In the genomic region with DNA sequence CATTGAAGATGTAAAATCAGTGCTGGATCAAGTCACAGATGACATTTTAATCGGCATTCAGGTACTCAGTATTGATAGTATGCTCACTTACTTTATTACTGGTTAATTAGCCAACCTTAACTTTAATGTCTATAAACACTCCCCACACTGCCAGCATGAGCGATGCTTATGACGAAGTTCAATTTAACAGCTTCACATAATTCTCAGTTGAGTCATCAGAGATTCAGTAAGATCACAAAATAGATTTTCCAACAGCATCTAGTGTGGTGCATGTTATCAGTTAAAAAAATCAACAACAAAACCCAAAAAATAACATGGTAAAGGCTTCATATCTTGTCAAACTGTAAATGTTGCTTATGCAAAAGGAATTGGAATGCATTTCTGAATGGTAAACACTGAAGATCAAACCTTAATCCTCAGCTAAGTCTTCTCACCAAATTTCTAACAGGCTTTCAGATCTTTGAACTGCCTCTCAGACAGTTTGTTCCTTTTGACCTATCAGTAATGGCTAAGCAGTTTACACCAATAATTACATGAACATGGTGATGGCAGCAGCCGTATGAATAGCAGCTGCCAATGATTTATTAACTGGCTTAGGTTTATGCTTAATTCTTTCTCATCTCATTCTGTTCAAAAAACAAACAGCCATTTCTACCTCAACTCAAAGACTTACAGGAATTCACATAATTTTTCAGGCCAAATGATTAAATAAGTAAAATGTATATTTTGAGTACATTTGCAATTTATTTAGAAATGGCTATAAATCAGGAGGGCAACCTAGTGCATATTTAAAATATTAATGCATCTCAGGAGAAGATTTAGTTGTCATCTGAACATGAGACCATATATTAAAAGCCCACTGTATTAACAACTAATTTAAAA, we compare ENCODE assay signal across 12 cellular contexts.
DNase-seq lines count a peak whose midpoint lies in the region; ATAC-seq, FAIRE-seq and TF ChIP-seq lines count a peak whose summit lies in the region.
"Had no signal": no experiment of that assay in that cellular context is flagged by ENCODE, and none has a peak within 500 bp of the region (broad histone marks: within the 10 kb centered on the region; RNA-seq: fewer than 3 reads in every experiment).

No MANE protein-coding gene starts in this region.

- no peak for ATAC-seq in K562
- peak; percentile 21 for ATAC-seq in left lung
- no peak for ATAC-seq in GM18870 (IDR thresholded peaks at IDR 0.05; ENCODE audit: unreplicated experiment)
- ATAC-seq in Right ventricle myocardium superior (ENCODE audit: poor library complexity) = no peak

- H3K4me1 ChIP-seq in K562 (replicated peaks in 1 of 2; ENCODE audit: control insufficient read depth in 2 of 2, insufficient read depth in 2 of 2, low read length in 2 of 2) = peaks cover 0 to 70% of the 10 kb centered on the region in 2 experiments; a peak in 4 of 5 replicates
- no peaks in the 10 kb centered on the region for H3K4me1 ChIP-seq in left lung

- CTCF ChIA-PET in K562 (lab: Yijun Ruan, JAX; ENCODE audit: low intra/inter-chr PET ratio) = no interaction called here

- no peak for FAIRE-seq in K562 (lab: Jason Lieb, UNC)

- no peak overlapping the region for H3K4me3 ChIP-seq in K562
- H3K4me3 ChIP-seq in left lung = no peak overlapping the region

- H3K27me3 ChIP-seq in K562 (ENCODE audit: control insufficient read depth in 2 of 2, insufficient read depth in 2 of 2, low read length in 2 of 2) = no peaks in the 10 kb centered on the region; a peak in 1 of 5 replicates
- H3K27me3 ChIP-seq in left lung = no peaks in the 10 kb centered on the region

- WGBS in K562 (ENCODE audit: insufficient coverage, low coverage, missing lambda C conversion rate) = 23% methylated on average over 4 of the region's 4 CpGs

- peak; percentile 28 for DNase-seq in AG08396 (ENCODE audit: low spot score)
- DNase-seq in K562 (ENCODE audit: extremely low read depth in 1 of 4, low spot score in 3 of 4) = peak in 1 of 4 experiments; percentile 41
- no peak for DNase-seq in left lung
- DNase-seq in KBM-7 = no peak
- no peak for DNase-seq in Right ventricle myocardium superior
- DNase-seq in activated naive CD4-positive, alpha-beta T cell treated with Interleukin-2 at 50 U/mL for 16 hours = no peak
- DNase-seq: activated naive CD8-positive, alpha-beta T cell treated with anti-CD3 and anti-CD28 coated beads, Interleukin-2, amount 10 ng/mL, durations not matched to agents 7 days and 5 days; DND-41; NCI-H2029 treated with DMSO at 0.1 percent for 48 hours; T-helper 9 cell had no signal

- H4K20me1 ChIP-seq in K562 (replicated peaks; ENCODE audit: control insufficient read depth, insufficient read depth, low read length) = no peaks in the 10 kb centered on the region

- H3K9me1 ChIP-seq in K562 (ENCODE audit: control insufficient read depth, insufficient read depth, low read length) = no peaks in the 10 kb centered on the region

- H2AFZ ChIP-seq in K562 (ENCODE audit: low read depth, low read length) = peak overlapping the region; percentile 80

- peaks cover 26% of the 10 kb centered on the region; the same call in 1 of the 3 replicates for H3K79me2 ChIP-seq in K562 (ENCODE audit: control insufficient read depth, insufficient read depth, low read length)

- intact Hi-C loops in K562 (cut with micrococcal nuclease) (no loop called here), left lung (cut with DNase I) (no loop called here), Right ventricle myocardium superior (cut with DNase I) (no loop called here)

- H3K4me2 ChIP-seq in K562 (ENCODE audit: insufficient read depth, low read length) = peak overlapping the region; percentile 37

- no peak for TF ChIP-seq CTCF in K562 (IDR thresholded peaks at IDR 0.05 in 2 of 3, conservative IDR thresholded peaks at IDR 0.05 in 1 of 3; ENCODE audit: insufficient read depth in 2 of 3, low read depth in 1 of 3, low read length in 3 of 3)
- TF ChIP-seq CTCF in left lung (IDR thresholded peaks at IDR 0.05) = no peak

- TF ChIP-seq RAD21 in K562 (CRISPR knock-in tag; conservative IDR thresholded peaks at IDR 0.05 in 1 of 2, IDR thresholded peaks at IDR 0.05 in 1 of 2) = 0 out of 4 replicates have a peak, but pooled peaks of 1 of the 2 experiments have one; percentile 6

- H3K9me3 ChIP-seq in KOPT-K1 (ENCODE audit: insufficient read depth, low read length, poor library complexity, severe bottlenecking) = no peaks in the 10 kb centered on the region
- H3K9me3 ChIP-seq in K562 (replicated peaks; ENCODE audit: control insufficient read depth, insufficient read depth, low read depth, low read length) = no peaks in the 10 kb centered on the region; the same call in 1 of the 2 replicates
- H3K9me3 ChIP-seq in left lung = no peaks in the 10 kb centered on the region

- peak overlapping the region in 1 of 2 experiments; percentile 72; a peak in 2 of 4 replicates for H3K9ac ChIP-seq in K562 (ENCODE audit: insufficient read depth in 1 of 2, low read depth in 2 of 2, low read length in 2 of 2)

- TF ChIP-seq EP300 in K562 (IDR thresholded peaks at IDR 0.05; ENCODE audit: low read length) = no peak

- no peak for TF ChIP-seq POLR2A in K562 (conservative IDR thresholded peaks at IDR 0.05)

- H3K36me3 ChIP-seq in KOPT-K1 (ENCODE audit: insufficient read depth, low read length) (no peaks in the 10 kb centered on the region), K562 (ENCODE audit: control insufficient read depth, insufficient read depth, low read length) (no peaks in the 10 kb centered on the region; the same call in 2 of the 3 replicates), left lung (no peaks in the 10 kb centered on the region)

- POLR2A ChIA-PET in K562 (lab: Yijun Ruan, JAX) = interaction anchor here (0.8 to 7.2 kb wide), 5 partner anchors 9 to 1702 kb away, joined by 3 to 80 read pairs (median 7); no protein-coding TSS in a partner anchor

- H3K27ac ChIP-seq in KOPT-K1 (ENCODE audit: low read depth, low read length, poor library complexity, severe bottlenecking) (peak overlapping the region; percentile 98), K562 (ENCODE audit: extremely low read depth, low read depth, low read length) (peak overlapping the region; percentile 43), left lung (no peak overlapping the region)

- no TSS peak for BruUV-seq in K562 (replicated peaks; lab: Mats Ljungman, UMichigan)

- in situ Hi-C loops in K562 (cut with MboI) (loop anchor here (25.0 kb wide), 1 partner anchor 1351 kb away; no protein-coding TSS in a partner anchor), KBM-7 (cut with MboI; ENCODE audit: low pct_unique_long_range_greater_than_20kb, low sequenced_read_pairs) (no loop called here)

TF ChIP-seq in K562, 482 proteins besides CTCF, POLR2A, EP300 and RAD21 (continues in another document):
- no peak for TF ChIP-seq NCOA2 (IDR thresholded peaks at IDR 0.05; ENCODE audit: partially characterized antibody in 2 of 2)
- peak; percentile 55 for TF ChIP-seq ZNF592 (IDR thresholded peaks at IDR 0.05)
- TF ChIP-seq, protein P1, sequence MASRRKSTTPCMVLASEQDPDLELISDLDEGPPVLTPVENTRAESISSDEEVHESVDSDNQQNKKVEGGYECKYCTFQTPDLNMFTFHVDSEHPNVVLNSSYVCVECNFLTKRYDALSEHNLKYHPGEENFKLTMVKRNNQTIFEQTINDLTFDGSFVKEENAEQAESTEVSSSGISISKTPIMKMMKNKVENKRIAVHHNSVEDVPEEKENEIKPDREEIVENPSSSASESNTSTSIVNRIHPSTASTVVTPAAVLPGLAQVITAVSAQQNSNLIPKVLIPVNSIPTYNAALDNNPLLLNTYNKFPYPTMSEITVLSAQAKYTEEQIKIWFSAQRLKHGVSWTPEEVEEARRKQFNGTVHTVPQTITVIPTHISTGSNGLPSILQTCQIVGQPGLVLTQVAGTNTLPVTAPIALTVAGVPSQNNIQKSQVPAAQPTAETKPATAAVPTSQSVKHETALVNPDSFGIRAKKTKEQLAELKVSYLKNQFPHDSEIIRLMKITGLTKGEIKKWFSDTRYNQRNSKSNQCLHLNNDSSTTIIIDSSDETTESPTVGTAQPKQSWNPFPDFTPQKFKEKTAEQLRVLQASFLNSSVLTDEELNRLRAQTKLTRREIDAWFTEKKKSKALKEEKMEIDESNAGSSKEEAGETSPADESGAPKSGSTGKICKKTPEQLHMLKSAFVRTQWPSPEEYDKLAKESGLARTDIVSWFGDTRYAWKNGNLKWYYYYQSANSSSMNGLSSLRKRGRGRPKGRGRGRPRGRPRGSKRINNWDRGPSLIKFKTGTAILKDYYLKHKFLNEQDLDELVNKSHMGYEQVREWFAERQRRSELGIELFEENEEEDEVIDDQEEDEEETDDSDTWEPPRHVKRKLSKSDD (conservative IDR thresholded peaks at IDR 0.05; ENCODE audit: low read length) = no peak

Comparison
In these comparisons a context has a peak if more than half of its experiments do, and no peak if none do; other contexts are left out.
1. H3K27ac ChIP-seq: peak in KOPT-K1 (single experiment) and K562 (single experiment); none in left lung (0 of 2).